Comparison of ENCODE assay signal across 10 cellular contexts in genomic region chr6:142378138-142378875, GRCh38.
DNase-seq lines count a peak whose midpoint lies in the region; ATAC-seq and TF ChIP-seq lines count a peak whose summit lies in the region.
"Had no signal": no experiment of that assay in that cellular context is flagged by ENCODE, and none has a peak within 500 bp of the region (broad histone marks: within the 10 kb centered on the region; RNA-seq: fewer than 3 reads in every experiment).

No MANE protein-coding gene starts in this region.

- H3K27ac ChIP-seq in thyroid gland, result no peak overlapping the region

- no peaks in the 10 kb centered on the region for H3K9me3 ChIP-seq in thyroid gland
- H3K9me3 ChIP-seq: right lobe of liver had no signal

- no peak for TF ChIP-seq POLR2A in thyroid gland (IDR thresholded peaks at IDR 0.05)

- 27 to 28% methylated on average over 2 of the region's 2 CpGs for WGBS in thyroid gland, 2 donors

- ATAC-seq in GM21576 (IDR thresholded peaks at IDR 0.05; ENCODE audit: unreplicated experiment), result no peak
- ATAC-seq in HG03439 (IDR thresholded peaks at IDR 0.05; ENCODE audit: unreplicated experiment), result no peak

- peak; percentile 3 for DNase-seq in NCI-H2029 (lab: John Stamatoyannopoulos, UW)
- DNase-seq in NCI-H2029 treated with DMSO at 0.1 percent for 48 hours (lab: John Stamatoyannopoulos, UW), result no peak
- DNase-seq in NOMO-1 treated with DMSO at 0.1 percent for 48 hours (lab: John Stamatoyannopoulos, UW; ENCODE audit: unreplicated experiment), result peak; percentile 57
- DNase-seq in fibroblast of mammary gland (ENCODE audit: low read depth), result peak; percentile 62
- DNase-seq in thyroid gland, result peak; percentile 5 to 17
- DNase-seq in occipital lobe (lab: John Stamatoyannopoulos, UW), result no peak
- DNase-seq: activated effector memory CD4-positive, alpha-beta T cell treated with anti-CD3 and anti-CD28 coated beads, Interleukin-2, amount 50 U/mL, for 16 hours; right lobe of liver had no signal

- intact Hi-C loops in thyroid gland (cut with DNase I), result no loop called here

- H3K27me3 ChIP-seq in thyroid gland, result no peaks in the 10 kb centered on the region
- H3K27me3 ChIP-seq: right lobe of liver had no signal

- TF ChIP-seq CTCF in fibroblast of mammary gland (conservative IDR thresholded peaks at IDR 0.05; ENCODE audit: control insufficient read depth, insufficient read depth, low read depth, low read length) (no peak), thyroid gland (IDR thresholded peaks at IDR 0.05) (no peak)

- H3K36me3 ChIP-seq in thyroid gland, result no peaks in the 10 kb centered on the region
- H3K36me3 ChIP-seq: right lobe of liver had no signal

- no peaks in the 10 kb centered on the region for H3K4me1 ChIP-seq in thyroid gland

- H3K4me3 ChIP-seq in fibroblast of mammary gland (ENCODE audit: control insufficient read depth, low read depth, low read length) (no peak overlapping the region), thyroid gland (replicated peaks in 1 of 3) (no peak overlapping the region)
- H3K4me3 ChIP-seq: right lobe of liver had no signal

Comparison
In these comparisons a context has a peak if more than half of its experiments do, and no peak if none do; other contexts are left out.
1. DNase-seq: peak in NCI-H2029 (single experiment), NOMO-1 treated with DMSO at 0.1 percent for 48 hours (single experiment), fibroblast of mammary gland (single experiment) and thyroid gland (2 of 2); none in NCI-H2029 treated with DMSO at 0.1 percent for 48 hours (single experiment) and occipital lobe (single experiment).